9 cellular contexts compared by ENCODE assay signal in genomic region chr14:23183076-23183475, GRCh38. TPM values are rescaled to one million over a fixed set of nuclear protein-coding genes. Genes with fewer than 3 reads are reported as not detected.
DNase-seq lines count a peak whose midpoint lies in the region; ATAC-seq and TF ChIP-seq lines count a peak whose summit lies in the region.
"Had no signal": no experiment of that assay in that cellular context is flagged by ENCODE, and none has a peak within 500 bp of the region (broad histone marks: within the 10 kb centered on the region; RNA-seq: fewer than 3 reads in every experiment).

No MANE protein-coding gene starts in this region.

- no peak for TF ChIP-seq POLR2A in upper lobe of left lung (IDR thresholded peaks at IDR 0.05)

- H3K4me1 ChIP-seq in lung (ENCODE audit: control insufficient read depth in 2 of 2, insufficient read depth in 2 of 2, low read length in 2 of 2) = peaks cover 0 to 2% of the 10 kb centered on the region in 2 donors
- peaks cover 6 to 23% (median 18%) of the 10 kb centered on the region in 4 donors for H3K4me1 ChIP-seq in upper lobe of left lung

- no peaks in the 10 kb centered on the region for H3K9me3 Mint-ChIP-seq in activated CD4-positive, alpha-beta memory T cell treated with anti-CD3 and anti-CD28 coated beads, Interleukin-2, amount 10 ng/mL, durations not matched to agents 7 days and 5 days
- H3K9me3 Mint-ChIP-seq: naive B cell had no signal

- H3K27me3 ChIP-seq in lung (ENCODE audit: control insufficient read depth, insufficient read depth) (no peaks in the 10 kb centered on the region), upper lobe of left lung (no peaks in the 10 kb centered on the region)

- POLR2A ChIA-PET in activated CD4-positive, alpha-beta memory T cell treated with anti-CD3 and anti-CD28 coated beads, Interleukin-2, amount 10 ng/mL, durations not matched to agents 7 days and 5 days (lab: Charles Lee) = interaction anchor here (0.7 to 1.5 kb wide), 2 partner anchors 8 to 21 kb away, joined by 3 to 4 read pairs; no protein-coding TSS in a partner anchor

- H3K27me3 Mint-ChIP-seq in activated CD4-positive, alpha-beta memory T cell treated with anti-CD3 and anti-CD28 coated beads, Interleukin-2, amount 10 ng/mL, durations not matched to agents 7 days and 5 days = peaks cover 29% of the 10 kb centered on the region

- no peak overlapping the region for H3K4me3 Mint-ChIP-seq in activated CD4-positive, alpha-beta memory T cell treated with anti-CD3 and anti-CD28 coated beads, Interleukin-2, amount 10 ng/mL, durations not matched to agents 7 days and 5 days
- H3K4me3 Mint-ChIP-seq: naive B cell had no signal

- H3K36me3 ChIP-seq in lung (ENCODE audit: control insufficient read depth in 2 of 2, insufficient read depth in 2 of 2, low read length in 2 of 2) (no peaks in the 10 kb centered on the region), upper lobe of left lung (no peaks in the 10 kb centered on the region)

- H3K4me3 ChIP-seq in coronary artery (peak overlapping the region; percentile 72), lung (peak overlapping the region; percentile 13), upper lobe of left lung (peak overlapping the region; percentile 27 to 54 (median 46))

- H3K27ac Mint-ChIP-seq in activated CD4-positive, alpha-beta memory T cell treated with anti-CD3 and anti-CD28 coated beads, Interleukin-2, amount 10 ng/mL, durations not matched to agents 7 days and 5 days = no peak overlapping the region
- H3K27ac Mint-ChIP-seq: naive B cell had no signal

- H3K27ac ChIP-seq in coronary artery = peak overlapping the region; percentile 73 to 88
- no peak overlapping the region for H3K27ac ChIP-seq in lung (ENCODE audit: low read depth in 1 of 2, low read length in 1 of 2)
- peak overlapping the region in 3 of 4 donors; percentile 19 to 63 (median 52) for H3K27ac ChIP-seq in upper lobe of left lung

- no peak for TF ChIP-seq EP300 in upper lobe of left lung (IDR thresholded peaks at IDR 0.05)

- CTCF ChIA-PET in activated CD4-positive, alpha-beta memory T cell treated with anti-CD3 and anti-CD28 coated beads, Interleukin-2, amount 10 ng/mL, durations not matched to agents 7 days and 5 days (lab: Charles Lee) = interaction anchor here (1.0 to 11.0 kb wide), 5 partner anchors 12 to 107 kb away, joined by 3 to 214 read pairs (median 4); partner anchors contain the start of gene CEBPE

- H3K36me3 Mint-ChIP-seq in activated CD4-positive, alpha-beta memory T cell treated with anti-CD3 and anti-CD28 coated beads, Interleukin-2, amount 10 ng/mL, durations not matched to agents 7 days and 5 days (ENCODE audit: low read depth) = no peaks in the 10 kb centered on the region
- H3K36me3 Mint-ChIP-seq: naive B cell had no signal

- no peak for ATAC-seq in lung (ENCODE audit: insufficient read depth, low FRiP score)
- no peak for ATAC-seq in upper lobe of left lung (ENCODE audit: low FRiP score in 2 of 2)

- 0 to 2% methylated on average over 7 of the region's 7 CpGs for WGBS in lung, 2 donors
- 2 to 3% methylated on average over 7 of the region's 7 CpGs for WGBS in upper lobe of left lung, 2 donors

- peak in 2 of 3 experiments; percentile 43 to 68 for DNase-seq in NCI-H1417 (lab: John Stamatoyannopoulos, UW)
- DNase-seq in NCI-H1417 treated with DMSO at 0.1 percent for 48 hours (lab: John Stamatoyannopoulos, UW) = no peak
- DNase-seq in coronary artery (ENCODE audit: low spot score) = no peak
- DNase-seq in lung (ENCODE audit: low spot score) = no peak
- DNase-seq in upper lobe of left lung = no peak
- no peak for DNase-seq in activated effector memory CD4-positive, alpha-beta T cell treated with anti-CD3 and anti-CD28 coated beads, Interleukin-2, amount 50 U/mL, for 16 hours
- no peak for DNase-seq in activated CD4-positive, alpha-beta memory T cell treated with anti-CD3 and anti-CD28 coated beads, Interleukin-2, amount 10 ng/mL, durations not matched to agents 7 days and 5 days
- no peak for DNase-seq in NCI-H146 treated with DMSO at 0.1 percent for 48 hours (lab: John Stamatoyannopoulos, UW; ENCODE audit: unreplicated experiment)

- H3K9me3 ChIP-seq in lung (ENCODE audit: control insufficient read depth in 2 of 2, insufficient read depth in 1 of 2, low read length in 1 of 2) = no peaks in the 10 kb centered on the region
- H3K9me3 ChIP-seq in upper lobe of left lung = no peaks in the 10 kb centered on the region

- H3K4me1 Mint-ChIP-seq in activated CD4-positive, alpha-beta memory T cell treated with anti-CD3 and anti-CD28 coated beads, Interleukin-2, amount 10 ng/mL, durations not matched to agents 7 days and 5 days = peaks cover 2% of the 10 kb centered on the region

- no peak for TF ChIP-seq CTCF in coronary artery (IDR thresholded peaks at IDR 0.05)
- no peak for TF ChIP-seq CTCF in lung (IDR thresholded peaks at IDR 0.05; ENCODE audit: control extremely low read depth, extremely low read depth)
- no peak for TF ChIP-seq CTCF in upper lobe of left lung (IDR thresholded peaks at IDR 0.05)

RNA-seq across cellular contexts. Expression of gene SLC7A8, which starts 0.4 kb away (rescaled TPM):
- total RNA-seq in lung (10 to 100 TPM; 54.4 to 74.0 TPM), upper lobe of left lung (10 to 100 TPM; 30.4 to 58.2 (median 42.0) TPM)
- 10 to 100 TPM; 28.1 to 29.5 TPM for polyA plus RNA-seq in lung
- total RNA-seq in activated CD4-positive, alpha-beta memory T cell treated with anti-CD3 and anti-CD28 coated beads, Interleukin-2, amount 10 ng/mL, durations not matched to agents 7 days and 5 days = under 1 TPM; 0.76 to 0.93 TPM

RNA-seq across cellular contexts. Expression of gene RNF212B, which starts 54.7 kb away (rescaled TPM):
- total RNA-seq in lung (not detected), upper lobe of left lung (not detected)
- under 1 TPM in 1 of 2 donors, not detected in 1; 0.09 TPM for polyA plus RNA-seq in lung
- not detected for total RNA-seq in activated CD4-positive, alpha-beta memory T cell treated with anti-CD3 and anti-CD28 coated beads, Interleukin-2, amount 10 ng/mL, durations not matched to agents 7 days and 5 days

Comparison
In these comparisons a context has a peak if more than half of its experiments do, and no peak if none do; other contexts are left out.
1. DNase-seq: peak in NCI-H1417 (2 of 3); none in NCI-H1417 treated with DMSO at 0.1 percent for 48 hours (single experiment), coronary artery (single experiment), lung (single experiment), upper lobe of left lung (0 of 2), activated effector memory CD4-positive, alpha-beta T cell treated with anti-CD3 and anti-CD28 coated beads, Interleukin-2, amount 50 U/mL, for 16 hours (single experiment), activated CD4-positive, alpha-beta memory T cell treated with anti-CD3 and anti-CD28 coated beads, Interleukin-2, amount 10 ng/mL, durations not matched to agents 7 days and 5 days (single experiment) and NCI-H146 treated with DMSO at 0.1 percent for 48 hours (single experiment).
2. H3K27ac ChIP-seq: peak in coronary artery (2 of 2) and upper lobe of left lung (3 of 4); none in lung (0 of 2).
3. H3K4me3 ChIP-seq: peak in every context shown above with its lines; median percentile 72 in coronary artery; 46 in upper lobe of left lung; 13 in lung.
4. RNA of gene SLC7A8, which starts 0.4 kb away (total RNA-seq): 54.4 to 74.0 TPM in lung and 30.4 to 58.2 TPM in upper lobe of left lung; 0.76 to 0.93 TPM in activated CD4-positive, alpha-beta memory T cell treated with anti-CD3 and anti-CD28 coated beads, Interleukin-2, amount 10 ng/mL, durations not matched to agents 7 days and 5 days; every median in the first group is over 10 times any median in the second.